1 cellular context compared by ENCODE assay signal in genomic region chr10:102424916-102425315, GRCh38.
TF ChIP-seq lines count a peak whose summit lies in the region.

No MANE protein-coding gene starts in this region.

TF ChIP-seq in HEK293, 187 proteins besides CTCF, POLR2A, EP300 and RAD21 (continued from another document):
- TF ChIP-seq PRDM2 (tag by site-specific recombination; IDR thresholded peaks at IDR 0.05; ENCODE audit: borderline replicate concordance): no peak
